ENCODE assay signal across 1 cellular context in genomic region chr3:101824691-101825090, GRCh38.
TF ChIP-seq lines count a peak whose summit lies in the region.

No MANE protein-coding gene starts in this region.

TF ChIP-seq in SK-N-SH treated with all-trans-retinoic acid at 6 μM for 48 hours, 23 proteins besides CTCF, POLR2A, EP300 and RAD21:
- TF ChIP-seq CSRNP3 (CRISPR knock-in tag; IDR thresholded peaks at IDR 0.05) (no peak), POU6F1 (CRISPR knock-in tag; IDR thresholded peaks at IDR 0.05; ENCODE audit: borderline replicate concordance, low read depth) (no peak), PATZ1 (CRISPR knock-in tag; IDR thresholded peaks at IDR 0.05; ENCODE audit: borderline replicate concordance) (no peak), PPARA (CRISPR knock-in tag; IDR thresholded peaks at IDR 0.05; ENCODE audit: borderline replicate concordance) (no peak), GLIS3 (CRISPR knock-in tag; IDR thresholded peaks at IDR 0.05) (no peak)
